19 cellular contexts compared by ENCODE assay signal in genomic region chr2:216678098-216678465, GRCh38. TPM values are rescaled to one million over a fixed set of nuclear protein-coding genes. Genes with fewer than 3 reads are reported as not detected.
"Had no signal": no experiment of that assay in that cellular context is flagged by ENCODE, and none has a peak within 500 bp of the region (broad histone marks: within the 10 kb centered on the region; RNA-seq: fewer than 3 reads in every experiment).

No MANE protein-coding gene starts in this region.

- ATAC-seq: activated CD4-positive, CD25-positive, alpha-beta regulatory T cell treated with anti-CD3 and anti-CD28 coated beads, Interleukin-2, amount 50 U/mL, for 24 hours; activated T-cell treated with anti-CD3 and anti-CD28 coated beads, Interleukin-2, amount 50 U/mL, for 72 hours; SK-N-SH treated with all-trans-retinoic acid at 6 μM for 48 hours; stimulated activated naive CD8-positive, alpha-beta T cell treated with anti-CD3 and anti-CD28 coated beads, Interleukin-15, Interleukin-2, amounts not matched to agents 100 U/mL and 50 U/mL, for 24 hours had no signal

- DNase-seq: activated CD4-positive, alpha-beta memory T cell treated with anti-CD3 and anti-CD28 coated beads, Interleukin-2, amount 10 ng/mL, durations not matched to agents 7 days and 5 days; activated CD4-positive, alpha-beta T cell treated with anti-CD3 and anti-CD28 coated beads, Interleukin-2, amount 10 ng/mL, durations not matched to agents 24 days and 14 days; activated effector memory CD4-positive, alpha-beta T cell treated with Interleukin-2 at 50 U/mL for 16 hours; activated naive CD4-positive, alpha-beta T cell treated with anti-CD3 and anti-CD28 coated beads for 36 hours; activated naive CD8-positive, alpha-beta T cell treated with anti-CD3 and anti-CD28 coated beads, Interleukin-2, amount 10 ng/mL, durations not matched to agents 7 days and 5 days; activated T-cell treated with anti-CD3 and anti-CD28 coated beads, Interleukin-2, amount 50 U/mL, for 72 hours; amniotic stem cell; foreskin melanocyte; head of caudate nucleus; hypothalamus; occipital lobe; retina; stimulated activated CD4-positive, alpha-beta T cell treated with anti-CD3 and anti-CD28 coated beads, Interleukin-12 subunit alpha, Interleukin-12 subunit beta, amount 100 ng/mL, for 4 hours; stimulated activated CD4-positive, alpha-beta T cell treated with anti-CD3 and anti-CD28 coated beads, Interleukin-4, amount 100 ng/mL, for 4 hours; stimulated activated naive CD8-positive, alpha-beta T cell treated with anti-CD3 and anti-CD28 coated beads, Interleukin-15, Interleukin-2, amounts not matched to agents 100 U/mL and 50 U/mL, for 24 hours had no signal

- H3K27ac ChIP-seq: VCaP had no signal

RNA-seq across cellular contexts. Expression of gene IGFBP5, which starts 17.3 kb away (rescaled TPM):
- total RNA-seq: activated CD4-positive, alpha-beta memory T cell treated with anti-CD3 and anti-CD28 coated beads, Interleukin-2, amount 10 ng/mL, durations not matched to agents 7 days and 5 days; activated CD4-positive, alpha-beta T cell treated with anti-CD3 and anti-CD28 coated beads, Interleukin-2, amount 10 ng/mL, durations not matched to agents 24 days and 14 days; activated naive CD4-positive, alpha-beta T cell treated with anti-CD3 and anti-CD28 coated beads for 36 hours; activated T-cell treated with anti-CD3 and anti-CD28 coated beads, Interleukin-2, amount 50 U/mL, for 72 hours; T-helper 2 cell treated with Interferon-gamma antibody and Interleukin-4, amounts not matched to agents 100 ng/mL and 5 ng/mL, for 36 hours had no signal
